In the genomic region with DNA sequence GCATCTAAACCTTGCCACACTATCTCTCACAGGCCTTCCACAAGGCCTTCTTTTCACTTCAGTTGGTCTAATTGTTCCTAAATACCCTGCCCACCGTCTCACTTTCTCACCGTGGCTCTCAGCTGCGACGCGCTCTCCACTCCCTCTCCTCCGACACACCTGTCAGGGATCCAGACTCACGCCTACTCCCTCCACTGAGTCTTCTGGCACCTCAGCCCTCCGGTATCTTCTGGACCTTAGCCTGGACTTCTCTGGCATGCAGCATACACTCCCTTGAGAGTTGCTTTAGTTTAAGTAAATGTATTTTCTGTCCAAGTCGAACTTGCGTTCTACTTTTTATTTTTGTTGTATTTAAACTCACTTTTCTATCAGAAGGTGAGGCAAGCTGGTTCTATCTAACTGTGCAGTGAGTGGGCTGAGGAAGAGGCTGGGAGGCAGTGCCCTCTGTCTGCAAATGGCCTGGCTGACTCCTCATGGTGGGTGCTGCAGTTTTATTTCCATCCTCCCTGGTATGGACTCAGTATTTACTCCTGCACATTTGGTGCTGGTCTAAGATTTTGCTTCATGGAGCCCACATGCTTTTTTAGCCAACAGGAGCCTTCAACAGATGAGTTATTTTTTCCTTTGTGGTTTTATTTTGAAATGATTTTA, we compare ENCODE assay signal across 1 cellular context.
TF ChIP-seq lines count a peak whose summit lies in the region.

No MANE protein-coding gene starts in this region.

TF ChIP-seq in H1, 55 proteins besides CTCF, POLR2A, EP300 and RAD21:
- TF ChIP-seq GABPA (IDR thresholded peaks at IDR 0.05; ENCODE audit: borderline replicate concordance, insufficient read depth, low read length) (no peak), ZNF274 (IDR thresholded peaks at IDR 0.05; ENCODE audit: borderline replicate concordance, extremely low read depth, low read length) (no peak), POLR2AphosphoS5 (IDR thresholded peaks at IDR 0.05; ENCODE audit: low read depth, low read length) (no peak), KDM5A (IDR thresholded peaks at IDR 0.05; ENCODE audit: low read length) (no peak), CTBP2 (IDR thresholded peaks at IDR 0.05; ENCODE audit: borderline replicate concordance, insufficient read depth, insufficient read length, low read length) (no peak), RNF2 (IDR thresholded peaks at IDR 0.05; ENCODE audit: borderline replicate concordance, low read depth, low read length, missing control alignments, poor library complexity, severe bottlenecking) (no peak), NRF1 (IDR thresholded peaks at IDR 0.05; ENCODE audit: low read depth, low read length) (no peak), TAF1 (IDR thresholded peaks at IDR 0.05; ENCODE audit: low read depth, low read length) (no peak), FOSL1 (IDR thresholded peaks at IDR 0.05; ENCODE audit: insufficient read depth, low read depth, low read length) (no peak), BCL11A (IDR thresholded peaks at IDR 0.05; ENCODE audit: low read depth in 2 of 2, low read length in 2 of 2) (no peak), TCF12 (IDR thresholded peaks at IDR 0.05; ENCODE audit: low read depth, low read length) (no peak), KDM1A (IDR thresholded peaks at IDR 0.05; ENCODE audit: borderline replicate concordance, low read length) (no peak), SP4 (IDR thresholded peaks at IDR 0.05; ENCODE audit: low read length) (no peak)
- TF ChIP-seq, protein P1, sequence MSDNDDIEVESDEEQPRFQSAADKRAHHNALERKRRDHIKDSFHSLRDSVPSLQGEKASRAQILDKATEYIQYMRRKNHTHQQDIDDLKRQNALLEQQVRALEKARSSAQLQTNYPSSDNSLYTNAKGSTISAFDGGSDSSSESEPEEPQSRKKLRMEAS (IDR thresholded peaks at IDR 0.05): no peak
- TF ChIP-seq, protein P2, sequence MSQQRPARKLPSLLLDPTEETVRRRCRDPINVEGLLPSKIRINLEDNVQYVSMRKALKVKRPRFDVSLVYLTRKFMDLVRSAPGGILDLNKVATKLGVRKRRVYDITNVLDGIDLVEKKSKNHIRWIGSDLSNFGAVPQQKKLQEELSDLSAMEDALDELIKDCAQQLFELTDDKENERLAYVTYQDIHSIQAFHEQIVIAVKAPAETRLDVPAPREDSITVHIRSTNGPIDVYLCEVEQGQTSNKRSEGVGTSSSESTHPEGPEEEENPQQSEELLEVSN (IDR thresholded peaks at IDR 0.05): no peak
